1 cellular context compared by ENCODE assay signal in the genomic region with DNA sequence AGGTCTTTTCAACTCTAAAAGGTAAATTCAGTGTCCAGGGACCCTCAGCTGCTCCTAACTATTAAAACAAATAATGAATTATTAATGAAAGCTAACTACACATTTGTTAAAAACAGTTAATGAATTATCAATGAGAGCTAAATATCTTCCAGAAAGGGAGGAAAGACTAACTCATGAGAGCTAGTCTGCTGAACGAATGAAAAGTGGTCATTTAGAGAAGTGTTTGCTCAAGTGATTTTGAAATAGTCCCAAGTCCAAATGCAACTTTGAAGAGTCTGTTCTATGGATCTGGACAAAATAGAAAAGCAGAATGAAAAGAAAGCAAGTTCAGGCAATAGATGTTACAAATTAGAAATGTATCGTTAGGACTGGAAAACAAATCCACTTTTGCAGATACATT.
TF ChIP-seq lines count a peak whose summit lies in the region.

No MANE protein-coding gene starts in this region.

TF ChIP-seq in HepG2, 621 proteins besides CTCF, POLR2A, EP300 and RAD21 (continued from another document and continues in another):
- TF ChIP-seq, protein P1, sequence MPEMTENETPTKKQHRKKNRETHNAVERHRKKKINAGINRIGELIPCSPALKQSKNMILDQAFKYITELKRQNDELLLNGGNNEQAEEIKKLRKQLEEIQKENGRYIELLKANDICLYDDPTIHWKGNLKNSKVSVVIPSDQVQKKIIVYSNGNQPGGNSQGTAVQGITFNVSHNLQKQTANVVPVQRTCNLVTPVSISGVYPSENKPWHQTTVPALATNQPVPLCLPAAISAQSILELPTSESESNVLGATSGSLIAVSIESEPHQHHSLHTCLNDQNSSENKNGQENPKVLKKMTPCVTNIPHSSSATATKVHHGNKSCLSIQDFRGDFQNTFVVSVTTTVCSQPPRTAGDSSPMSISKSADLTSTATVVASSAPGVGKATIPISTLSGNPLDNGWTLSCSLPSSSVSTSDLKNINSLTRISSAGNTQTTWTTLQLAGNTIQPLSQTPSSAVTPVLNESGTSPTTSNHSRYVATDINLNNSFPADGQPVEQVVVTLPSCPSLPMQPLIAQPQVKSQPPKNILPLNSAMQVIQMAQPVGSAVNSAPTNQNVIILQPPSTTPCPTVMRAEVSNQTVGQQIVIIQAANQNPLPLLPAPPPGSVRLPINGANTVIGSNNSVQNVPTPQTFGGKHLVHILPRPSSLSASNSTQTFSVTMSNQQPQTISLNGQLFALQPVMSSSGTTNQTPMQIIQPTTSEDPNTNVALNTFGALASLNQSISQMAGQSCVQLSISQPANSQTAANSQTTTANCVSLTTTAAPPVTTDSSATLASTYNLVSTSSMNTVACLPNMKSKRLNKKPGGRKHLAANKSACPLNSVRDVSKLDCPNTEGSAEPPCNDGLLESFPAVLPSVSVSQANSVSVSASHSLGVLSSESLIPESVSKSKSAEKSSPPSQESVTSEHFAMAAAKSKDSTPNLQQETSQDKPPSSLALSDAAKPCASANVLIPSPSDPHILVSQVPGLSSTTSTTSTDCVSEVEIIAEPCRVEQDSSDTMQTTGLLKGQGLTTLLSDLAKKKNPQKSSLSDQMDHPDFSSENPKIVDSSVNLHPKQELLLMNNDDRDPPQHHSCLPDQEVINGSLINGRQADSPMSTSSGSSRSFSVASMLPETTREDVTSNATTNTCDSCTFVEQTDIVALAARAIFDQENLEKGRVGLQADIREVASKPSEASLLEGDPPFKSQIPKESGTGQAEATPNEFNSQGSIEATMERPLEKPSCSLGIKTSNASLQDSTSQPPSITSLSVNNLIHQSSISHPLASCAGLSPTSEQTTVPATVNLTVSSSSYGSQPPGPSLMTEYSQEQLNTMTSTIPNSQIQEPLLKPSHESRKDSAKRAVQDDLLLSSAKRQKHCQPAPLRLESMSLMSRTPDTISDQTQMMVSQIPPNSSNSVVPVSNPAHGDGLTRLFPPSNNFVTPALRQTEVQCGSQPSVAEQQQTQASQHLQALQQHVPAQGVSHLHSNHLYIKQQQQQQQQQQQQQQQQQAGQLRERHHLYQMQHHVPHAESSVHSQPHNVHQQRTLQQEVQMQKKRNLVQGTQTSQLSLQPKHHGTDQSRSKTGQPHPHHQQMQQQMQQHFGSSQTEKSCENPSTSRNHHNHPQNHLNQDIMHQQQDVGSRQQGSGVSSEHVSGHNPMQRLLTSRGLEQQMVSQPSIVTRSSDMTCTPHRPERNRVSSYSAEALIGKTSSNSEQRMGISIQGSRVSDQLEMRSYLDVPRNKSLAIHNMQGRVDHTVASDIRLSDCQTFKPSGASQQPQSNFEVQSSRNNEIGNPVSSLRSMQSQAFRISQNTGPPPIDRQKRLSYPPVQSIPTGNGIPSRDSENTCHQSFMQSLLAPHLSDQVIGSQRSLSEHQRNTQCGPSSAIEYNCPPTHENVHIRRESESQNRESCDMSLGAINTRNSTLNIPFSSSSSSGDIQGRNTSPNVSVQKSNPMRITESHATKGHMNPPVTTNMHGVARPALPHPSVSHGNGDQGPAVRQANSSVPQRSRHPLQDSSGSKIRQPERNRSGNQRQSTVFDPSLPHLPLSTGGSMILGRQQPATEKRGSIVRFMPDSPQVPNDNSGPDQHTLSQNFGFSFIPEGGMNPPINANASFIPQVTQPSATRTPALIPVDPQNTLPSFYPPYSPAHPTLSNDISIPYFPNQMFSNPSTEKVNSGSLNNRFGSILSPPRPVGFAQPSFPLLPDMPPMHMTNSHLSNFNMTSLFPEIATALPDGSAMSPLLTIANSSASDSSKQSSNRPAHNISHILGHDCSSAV (CRISPR knock-in tag; IDR thresholded peaks at IDR 0.05; ENCODE audit: borderline replicate concordance): no peak
- TF ChIP-seq IRF2 (CRISPR knock-in tag; IDR thresholded peaks at IDR 0.05) (peak; percentile 72; the same call in 1 of the 2 replicates), ZNF564 (CRISPR knock-in tag; IDR thresholded peaks at IDR 0.05) (peak; percentile 42; the same call in 1 of the 2 replicates), CCAR2 (optimal IDR thresholded peaks at IDR 0.05; ENCODE audit: low read depth, low read length) (no peak), SP140L (CRISPR knock-in tag; IDR thresholded peaks at IDR 0.05; ENCODE audit: borderline replicate concordance) (no peak), SUZ12 (IDR thresholded peaks at IDR 0.05; ENCODE audit: low read depth, low read length) (no peak), MED13 (CRISPR knock-in tag; IDR thresholded peaks at IDR 0.05) (0 out of 2 replicates have a peak, but pooled peaks have one; percentile 54), ZNF598 (CRISPR knock-in tag; IDR thresholded peaks at IDR 0.05; ENCODE audit: borderline replicate concordance) (no peak), HNF4G (IDR thresholded peaks at IDR 0.05; ENCODE audit: borderline replicate concordance, low read depth, low read length) (peak; percentile 91), HNF4G (CRISPR knock-in tag; IDR thresholded peaks at IDR 0.05; ENCODE audit: borderline replicate concordance, low read depth) (peak; percentile 49; the same call in 1 of the 2 replicates), ZFP36 (IDR thresholded peaks at IDR 0.05; ENCODE audit: borderline replicate concordance, low read depth, low read length, partially characterized antibody) (no peak), ZNF207 (IDR thresholded peaks at IDR 0.05; ENCODE audit: borderline replicate concordance) (no peak), ZNF782 (CRISPR knock-in tag; IDR thresholded peaks at IDR 0.05; ENCODE audit: borderline replicate concordance) (no peak), MEF2D (CRISPR knock-in tag; IDR thresholded peaks at IDR 0.05) (no peak), SMARCC2 (IDR thresholded peaks at IDR 0.05) (no peak), HDAC6 (IDR thresholded peaks at IDR 0.05; ENCODE audit: low read depth, low read length) (no peak), ZNF674 (CRISPR knock-in tag; IDR thresholded peaks at IDR 0.05; ENCODE audit: low read depth) (no peak), NFRKB (IDR thresholded peaks at IDR 0.05) (no peak), TOE1 (CRISPR knock-in tag; IDR thresholded peaks at IDR 0.05) (peak; percentile 74; the same call in 1 of the 2 replicates), MAF1 (CRISPR knock-in tag; IDR thresholded peaks at IDR 0.05; ENCODE audit: borderline replicate concordance) (no peak), HOXA5 (CRISPR knock-in tag; IDR thresholded peaks at IDR 0.05) (0 out of 2 replicates have a peak, but pooled peaks have one; percentile 37), SRSF4 (IDR thresholded peaks at IDR 0.05; ENCODE audit: low read depth, low read length, poor library complexity, severe bottlenecking) (no peak), ESRRA (CRISPR knock-in tag; IDR thresholded peaks at IDR 0.05; ENCODE audit: low read depth) (no peak), ZFYVE20 (CRISPR knock-in tag; IDR thresholded peaks at IDR 0.05; ENCODE audit: borderline replicate concordance, low read depth) (no peak), ZNF326 (CRISPR knock-in tag; IDR thresholded peaks at IDR 0.05; ENCODE audit: borderline replicate concordance) (no peak), TCF7L2 (IDR thresholded peaks at IDR 0.05; ENCODE audit: low read depth, low read length) (0 out of 2 replicates have a peak, but pooled peaks have one; percentile 29), ZNF614 (CRISPR knock-in tag; IDR thresholded peaks at IDR 0.05; ENCODE audit: borderline replicate concordance) (no peak), ZNF367 (CRISPR knock-in tag; IDR thresholded peaks at IDR 0.05; ENCODE audit: borderline replicate concordance) (no peak), NFIB (CRISPR knock-in tag; IDR thresholded peaks at IDR 0.05; ENCODE audit: borderline replicate concordance) (no peak), ZNF720 (CRISPR knock-in tag; IDR thresholded peaks at IDR 0.05) (no peak), ZNF777 (CRISPR knock-in tag; IDR thresholded peaks at IDR 0.05) (no peak), TEAD3 (CRISPR knock-in tag; optimal IDR thresholded peaks at IDR 0.05; ENCODE audit: borderline replicate concordance) (no peak)
- TF ChIP-seq, protein P2, sequence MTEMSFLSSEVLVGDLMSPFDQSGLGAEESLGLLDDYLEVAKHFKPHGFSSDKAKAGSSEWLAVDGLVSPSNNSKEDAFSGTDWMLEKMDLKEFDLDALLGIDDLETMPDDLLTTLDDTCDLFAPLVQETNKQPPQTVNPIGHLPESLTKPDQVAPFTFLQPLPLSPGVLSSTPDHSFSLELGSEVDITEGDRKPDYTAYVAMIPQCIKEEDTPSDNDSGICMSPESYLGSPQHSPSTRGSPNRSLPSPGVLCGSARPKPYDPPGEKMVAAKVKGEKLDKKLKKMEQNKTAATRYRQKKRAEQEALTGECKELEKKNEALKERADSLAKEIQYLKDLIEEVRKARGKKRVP (CRISPR knock-in tag; IDR thresholded peaks at IDR 0.05): no peak
- TF ChIP-seq, protein P3, sequence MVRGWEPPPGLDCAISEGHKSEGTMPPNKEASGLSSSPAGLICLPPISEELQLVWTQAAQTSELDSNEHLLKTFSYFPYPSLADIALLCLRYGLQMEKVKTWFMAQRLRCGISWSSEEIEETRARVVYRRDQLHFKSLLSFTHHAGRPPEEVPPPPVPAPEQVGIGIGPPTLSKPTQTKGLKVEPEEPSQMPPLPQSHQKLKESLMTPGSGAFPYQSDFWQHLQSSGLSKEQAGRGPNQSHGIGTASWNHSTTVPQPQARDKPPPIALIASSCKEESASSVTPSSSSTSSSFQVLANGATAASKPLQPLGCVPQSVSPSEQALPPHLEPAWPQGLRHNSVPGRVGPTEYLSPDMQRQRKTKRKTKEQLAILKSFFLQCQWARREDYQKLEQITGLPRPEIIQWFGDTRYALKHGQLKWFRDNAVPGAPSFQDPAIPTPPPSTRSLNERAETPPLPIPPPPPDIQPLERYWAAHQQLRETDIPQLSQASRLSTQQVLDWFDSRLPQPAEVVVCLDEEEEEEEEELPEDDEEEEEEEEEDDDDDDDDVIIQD (CRISPR knock-in tag; IDR thresholded peaks at IDR 0.05; ENCODE audit: low read depth): peak; percentile 78; the same call in 1 of the 2 replicates
- TF ChIP-seq, protein P4, sequence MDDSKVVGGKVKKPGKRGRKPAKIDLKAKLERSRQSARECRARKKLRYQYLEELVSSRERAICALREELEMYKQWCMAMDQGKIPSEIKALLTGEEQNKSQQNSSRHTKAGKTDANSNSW (CRISPR knock-in tag; IDR thresholded peaks at IDR 0.05; ENCODE audit: borderline replicate concordance): no peak
- TF ChIP-seq, protein P5, sequence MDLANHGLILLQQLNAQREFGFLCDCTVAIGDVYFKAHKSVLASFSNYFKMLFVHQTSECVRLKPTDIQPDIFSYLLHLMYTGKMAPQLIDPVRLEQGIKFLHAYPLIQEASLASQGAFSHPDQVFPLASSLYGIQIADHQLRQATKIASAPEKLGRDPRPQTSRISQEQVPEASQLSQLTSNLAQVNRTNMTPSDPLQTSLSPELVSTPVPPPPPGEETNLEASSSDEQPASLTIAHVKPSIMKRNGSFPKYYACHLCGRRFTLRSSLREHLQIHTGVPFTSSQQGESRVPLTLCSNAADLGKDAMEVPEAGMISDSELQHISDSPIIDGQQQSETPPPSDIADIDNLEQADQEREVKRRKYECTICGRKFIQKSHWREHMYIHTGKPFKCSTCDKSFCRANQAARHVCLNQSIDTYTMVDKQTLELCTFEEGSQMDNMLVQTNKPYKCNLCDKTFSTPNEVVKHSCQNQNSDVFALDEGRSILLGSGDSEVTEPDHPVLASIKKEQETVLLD (CRISPR knock-in tag; IDR thresholded peaks at IDR 0.05; ENCODE audit: low read depth): no peak
- TF ChIP-seq, protein P6, sequence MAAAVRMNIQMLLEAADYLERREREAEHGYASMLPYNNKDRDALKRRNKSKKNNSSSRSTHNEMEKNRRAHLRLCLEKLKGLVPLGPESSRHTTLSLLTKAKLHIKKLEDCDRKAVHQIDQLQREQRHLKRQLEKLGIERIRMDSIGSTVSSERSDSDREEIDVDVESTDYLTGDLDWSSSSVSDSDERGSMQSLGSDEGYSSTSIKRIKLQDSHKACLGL (CRISPR knock-in tag; IDR thresholded peaks at IDR 0.05): no peak
- TF ChIP-seq, protein P7, sequence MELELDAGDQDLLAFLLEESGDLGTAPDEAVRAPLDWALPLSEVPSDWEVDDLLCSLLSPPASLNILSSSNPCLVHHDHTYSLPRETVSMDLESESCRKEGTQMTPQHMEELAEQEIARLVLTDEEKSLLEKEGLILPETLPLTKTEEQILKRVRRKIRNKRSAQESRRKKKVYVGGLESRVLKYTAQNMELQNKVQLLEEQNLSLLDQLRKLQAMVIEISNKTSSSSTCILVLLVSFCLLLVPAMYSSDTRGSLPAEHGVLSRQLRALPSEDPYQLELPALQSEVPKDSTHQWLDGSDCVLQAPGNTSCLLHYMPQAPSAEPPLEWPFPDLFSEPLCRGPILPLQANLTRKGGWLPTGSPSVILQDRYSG (CRISPR knock-in tag; IDR thresholded peaks at IDR 0.05): 0 out of 2 replicates have a peak, but pooled peaks have one; percentile 28
- TF ChIP-seq, protein P8, sequence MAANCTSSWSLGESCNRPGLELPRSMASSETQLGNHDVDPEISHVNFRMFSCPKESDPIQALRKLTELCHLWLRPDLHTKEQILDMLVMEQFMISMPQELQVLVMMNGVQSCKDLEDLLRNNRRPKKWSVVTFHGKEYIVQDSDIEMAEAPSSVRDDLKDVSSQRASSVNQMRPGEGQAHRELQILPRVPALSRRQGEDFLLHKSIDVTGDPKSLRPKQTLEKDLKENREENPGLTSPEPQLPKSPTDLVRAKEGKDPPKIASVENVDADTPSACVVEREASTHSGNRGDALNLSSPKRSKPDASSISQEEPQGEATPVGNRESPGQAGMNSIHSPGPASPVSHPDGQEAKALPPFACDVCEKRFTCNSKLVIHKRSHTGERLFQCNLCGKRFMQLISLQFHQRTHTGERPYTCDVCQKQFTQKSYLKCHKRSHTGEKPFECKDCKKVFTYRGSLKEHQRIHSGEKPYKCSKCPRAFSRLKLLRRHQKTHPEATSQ (CRISPR knock-in tag; IDR thresholded peaks at IDR 0.05; ENCODE audit: borderline replicate concordance): peak; percentile 71; the same call in 1 of the 2 replicates
- TF ChIP-seq, protein P9, sequence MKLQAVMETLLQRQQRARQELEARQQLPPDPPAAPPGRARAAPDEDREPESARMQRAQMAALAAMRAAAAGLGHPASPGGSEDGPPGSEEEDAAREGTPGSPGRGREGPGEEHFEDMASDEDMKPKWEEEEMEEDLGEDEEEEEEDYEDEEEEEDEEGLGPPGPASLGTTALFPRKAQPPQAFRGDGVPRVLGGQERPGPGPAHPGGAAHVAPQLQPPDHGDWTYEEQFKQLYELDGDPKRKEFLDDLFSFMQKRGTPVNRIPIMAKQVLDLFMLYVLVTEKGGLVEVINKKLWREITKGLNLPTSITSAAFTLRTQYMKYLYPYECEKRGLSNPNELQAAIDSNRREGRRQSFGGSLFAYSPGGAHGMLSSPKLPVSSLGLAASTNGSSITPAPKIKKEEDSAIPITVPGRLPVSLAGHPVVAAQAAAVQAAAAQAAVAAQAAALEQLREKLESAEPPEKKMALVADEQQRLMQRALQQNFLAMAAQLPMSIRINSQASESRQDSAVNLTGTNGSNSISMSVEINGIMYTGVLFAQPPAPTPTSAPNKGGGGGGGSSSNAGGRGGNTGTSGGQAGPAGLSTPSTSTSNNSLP (IDR thresholded peaks at IDR 0.05; ENCODE audit: low read depth, low read length): peak; percentile 54
- TF ChIP-seq, protein P10, sequence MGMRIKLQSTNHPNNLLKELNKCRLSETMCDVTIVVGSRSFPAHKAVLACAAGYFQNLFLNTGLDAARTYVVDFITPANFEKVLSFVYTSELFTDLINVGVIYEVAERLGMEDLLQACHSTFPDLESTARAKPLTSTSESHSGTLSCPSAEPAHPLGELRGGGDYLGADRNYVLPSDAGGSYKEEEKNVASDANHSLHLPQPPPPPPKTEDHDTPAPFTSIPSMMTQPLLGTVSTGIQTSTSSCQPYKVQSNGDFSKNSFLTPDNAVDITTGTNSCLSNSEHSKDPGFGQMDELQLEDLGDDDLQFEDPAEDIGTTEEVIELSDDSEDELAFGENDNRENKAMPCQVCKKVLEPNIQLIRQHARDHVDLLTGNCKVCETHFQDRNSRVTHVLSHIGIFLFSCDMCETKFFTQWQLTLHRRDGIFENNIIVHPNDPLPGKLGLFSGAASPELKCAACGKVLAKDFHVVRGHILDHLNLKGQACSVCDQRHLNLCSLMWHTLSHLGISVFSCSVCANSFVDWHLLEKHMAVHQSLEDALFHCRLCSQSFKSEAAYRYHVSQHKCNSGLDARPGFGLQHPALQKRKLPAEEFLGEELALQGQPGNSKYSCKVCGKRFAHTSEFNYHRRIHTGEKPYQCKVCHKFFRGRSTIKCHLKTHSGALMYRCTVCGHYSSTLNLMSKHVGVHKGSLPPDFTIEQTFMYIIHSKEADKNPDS (CRISPR knock-in tag; IDR thresholded peaks at IDR 0.05): no peak
